Comparison of ENCODE assay signal across 7 cellular contexts in the genomic region with DNA sequence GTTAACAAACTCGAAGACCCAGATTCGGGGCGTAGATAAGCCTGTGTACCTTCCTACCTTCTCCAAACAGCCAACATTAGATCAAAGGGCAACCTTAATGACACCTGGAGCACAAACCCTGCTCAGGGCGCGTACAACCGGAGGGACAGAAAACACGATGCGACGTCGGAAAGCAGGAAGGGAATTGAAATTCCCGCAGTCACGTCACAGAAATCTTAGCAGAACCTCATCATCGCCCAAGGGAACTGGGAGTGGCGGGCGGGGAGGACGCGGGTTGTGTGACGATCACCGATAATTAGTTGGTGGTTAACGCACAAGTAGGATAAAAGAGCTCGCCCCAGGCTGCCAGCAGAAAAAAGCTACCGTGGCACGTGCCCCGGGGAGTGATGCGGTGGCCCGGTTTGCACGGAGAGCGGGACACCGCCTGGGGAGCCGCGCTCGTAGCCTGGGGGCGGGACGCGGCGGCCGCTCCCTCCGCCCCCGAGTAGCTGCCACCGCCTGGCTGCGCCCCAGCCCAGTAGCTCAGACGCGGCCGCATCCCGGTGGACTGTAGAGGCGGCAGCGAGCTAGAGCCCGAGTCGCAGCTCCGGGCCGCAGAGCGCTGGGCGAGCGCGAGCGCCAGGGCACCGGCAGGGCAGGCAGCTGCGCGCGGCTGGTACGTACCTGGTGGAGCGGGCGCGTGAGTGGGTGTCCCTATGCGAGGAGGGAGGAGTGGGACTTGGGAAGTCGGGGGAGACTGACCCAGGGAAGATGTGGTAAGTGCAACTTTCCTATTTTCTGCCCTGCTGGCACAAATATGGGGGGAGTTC. TPM values are rescaled to one million over a fixed set of nuclear protein-coding genes. Genes with fewer than 3 reads are reported as not detected.
DNase-seq lines count a peak whose midpoint lies in the region; ATAC-seq, FAIRE-seq and TF ChIP-seq lines count a peak whose summit lies in the region.

A gene with protein sequence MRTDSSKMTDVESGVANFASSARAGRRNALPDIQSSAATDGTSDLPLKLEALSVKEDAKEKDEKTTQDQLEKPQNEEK (plus strand): TSS at position 525 of the 809 bp plus-strand sequence. CDS start 107,390 bp downstream, outside the sequence.

- TF ChIP-seq EP300 in sigmoid colon (IDR thresholded peaks at IDR 0.05), result no peak

- H3K4me3 ChIP-seq in breast epithelium (peak within 1 kb of the TSS; percentile 46 to 74 (median 65)), iPS-18a (ENCODE audit: low read length) (peak within 1 kb of the TSS; percentile 83), sigmoid colon (peak within 1 kb of the TSS; percentile 24 to 56 (median 46))

- H3K4me1 ChIP-seq in breast epithelium (no peaks in the 10 kb centered on the region), iPS-18a (ENCODE audit: control insufficient read depth, low read depth, low read length) (peaks cover 4% of the 10 kb centered on the region), sigmoid colon (peaks cover 0 to 20% (median 11%) of the 10 kb centered on the region in 4 donors)

- 1% methylated on average over 66 of the region's 66 CpGs for WGBS in sigmoid colon, 2 donors

- no peak for FAIRE-seq in GM18507 (lab: Jason Lieb, UNC)

- H3K27me3 Mint-ChIP-seq in T-helper 17 cell, result peaks cover 34% of the 10 kb centered on the region

- no peak within 1 kb of the TSS for H3K27ac Mint-ChIP-seq in T-helper 17 cell

- peaks cover 7% of the 10 kb centered on the region for H3K4me1 Mint-ChIP-seq in T-helper 17 cell

- TF ChIP-seq CTCF in breast epithelium (IDR thresholded peaks at IDR 0.05), result peak in 2 of 3 donors; percentile 4 to 24
- TF ChIP-seq CTCF in sigmoid colon (IDR thresholded peaks at IDR 0.05), result peak in 1 of 4 experiments; percentile 43

- ATAC-seq in HG02870 (IDR thresholded peaks at IDR 0.05; ENCODE audit: unreplicated experiment) (peak; percentile 88), T-helper 17 cell (peak; percentile 90)

- H3K4me3 Mint-ChIP-seq in T-helper 17 cell, result peak within 1 kb of the TSS; percentile 95

- H3K27ac ChIP-seq in breast epithelium (peak within 1 kb of the TSS; percentile 73 to 76), iPS-18a (ENCODE audit: low read length) (no peak within 1 kb of the TSS), sigmoid colon (no peak within 1 kb of the TSS)

- H3K9me3 ChIP-seq in T-helper 17 cell (ENCODE audit: control insufficient read depth, low read length, poor library complexity, severe bottlenecking) (no peaks in the 10 kb centered on the region), breast epithelium (no peaks in the 10 kb centered on the region), iPS-18a (ENCODE audit: control insufficient read depth, low read depth, low read length) (no peaks in the 10 kb centered on the region), sigmoid colon (no peaks in the 10 kb centered on the region)

- peak within 1 kb of the TSS; percentile 32 for H3K9ac ChIP-seq in iPS-18a (ENCODE audit: low read length)

- DNase-seq in GM18507 (ENCODE audit: extremely low spot score, insufficient read length, low read depth), result peak; percentile 22
- DNase-seq in NCI-H1436 treated with DMSO at 0.1 percent for 48 hours (lab: John Stamatoyannopoulos, UW), result peak; percentile 36
- DNase-seq in T-helper 17 cell, result peak in 1 of 3 donors; percentile 19
- DNase-seq in breast epithelium (ENCODE audit: low spot score in 2 of 2), result peak; percentile 54 to 78
- DNase-seq in sigmoid colon, result peak; percentile 74

- intact Hi-C loops in breast epithelium (cut with DNase I; ENCODE audit: low total_unique reads) (no loop called here), sigmoid colon (cut with DNase I) (no loop called here)

- no peaks in the 10 kb centered on the region for H3K36me3 Mint-ChIP-seq in T-helper 17 cell (ENCODE audit: low read depth)

- H3K27me3 ChIP-seq in breast epithelium, result no peaks in the 10 kb centered on the region
- peaks cover 41% of the 10 kb centered on the region for H3K27me3 ChIP-seq in iPS-18a (ENCODE audit: control insufficient read depth, insufficient read depth, low read length)
- peaks cover 0 to 15% (median 3%) of the 10 kb centered on the region in 3 donors for H3K27me3 ChIP-seq in sigmoid colon

- TF ChIP-seq POLR2A in breast epithelium (IDR thresholded peaks at IDR 0.05) (no peak), sigmoid colon (IDR thresholded peaks at IDR 0.05) (peak in 1 of 2 donors; percentile 25)

- H3K36me3 ChIP-seq in breast epithelium (no peaks in the 10 kb centered on the region), iPS-18a (ENCODE audit: control insufficient read depth, low read depth, low read length) (no peaks in the 10 kb centered on the region), sigmoid colon (no peaks in the 10 kb centered on the region)

RNA-seq across cellular contexts. Expression of the gene that starts here (rescaled TPM):
- total RNA-seq in T-helper 17 cell (1 to 10 TPM in 1 of 2 donors, not detected in 1; 1.2 TPM), breast epithelium (10 to 100 TPM in 2 of 3 donors, 1 to 10 TPM in 1; 1.6 to 33.5 (median 22.3) TPM), sigmoid colon (1 to 10 TPM in 2 of 4 donors, under 1 TPM in 1, not detected in 1; 0.49 to 4.6 (median 1.1) TPM)
- polyA plus RNA-seq in sigmoid colon, result 100 to 1,000 TPM in 2 of 3 donors, 10 to 100 TPM in 1; 76.2 to 420 (median 279) TPM

Comparison
In these comparisons a context has a peak if more than half of its experiments do, and no peak if none do; other contexts are left out.
1. H3K27ac ChIP-seq: peak in breast epithelium (2 of 2); none in iPS-18a (single experiment) and sigmoid colon (0 of 4).
2. Peak in every context shown above with its lines, with median percentiles within 50 percentile points of each other: H3K4me3 ChIP-seq.